8 cellular contexts compared by ENCODE assay signal in the genomic region with DNA sequence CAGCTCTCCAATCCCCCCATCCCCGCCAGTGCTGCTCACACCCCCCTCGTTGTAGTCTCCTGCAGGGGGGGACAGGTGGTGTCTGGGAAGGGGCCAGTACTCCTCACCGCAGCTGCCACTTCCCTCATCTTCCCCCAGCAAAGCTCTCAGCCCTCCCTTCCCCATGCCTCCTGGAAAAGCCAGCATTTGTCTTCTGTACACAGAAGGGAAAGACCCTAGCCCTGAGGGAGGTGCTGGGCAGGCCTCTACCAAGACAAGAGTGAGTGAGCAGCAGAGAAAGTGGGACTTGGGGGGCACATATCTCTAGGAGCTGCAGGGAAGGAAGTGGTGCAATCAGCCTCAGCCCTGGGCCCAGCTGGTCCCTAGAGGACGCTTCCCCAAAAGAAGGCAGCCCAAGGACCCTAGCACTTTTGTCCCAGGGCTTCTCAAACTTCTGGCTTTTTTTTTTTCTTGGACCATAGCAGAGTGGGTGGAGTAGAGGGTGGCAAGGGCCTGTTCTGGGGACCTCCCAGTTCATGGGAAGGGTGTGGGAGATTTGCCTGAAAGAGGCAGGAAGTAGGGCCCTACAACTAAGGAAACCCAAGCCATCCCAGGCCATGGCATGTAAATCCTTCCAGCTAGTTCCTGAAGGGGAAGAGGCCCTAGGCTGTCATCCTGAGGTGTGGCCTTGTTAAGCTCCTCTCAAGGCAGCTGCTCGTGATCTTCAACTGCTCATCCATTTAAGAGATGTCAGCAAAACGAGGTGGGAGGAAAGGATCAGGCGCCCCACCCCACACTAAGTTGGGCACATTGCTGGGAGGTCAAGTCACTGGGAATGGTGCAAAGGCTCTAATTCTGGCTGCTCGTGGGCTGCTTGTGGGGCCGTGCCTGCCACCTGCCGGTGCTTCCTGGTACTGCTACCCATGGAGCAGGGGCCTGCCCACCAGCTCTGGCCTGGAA. TPM values are rescaled to one million over a fixed set of nuclear protein-coding genes. Genes with fewer than 3 reads are reported as not detected.
DNase-seq lines count a peak whose midpoint lies in the region; FAIRE-seq and TF ChIP-seq lines count a peak whose summit lies in the region.

No MANE protein-coding gene starts in this region.

- TF ChIP-seq POLR2A in GM12891 (IDR thresholded peaks at IDR 0.05; ENCODE audit: low read depth, low read length): no peak

- peaks cover 24% of the 10 kb centered on the region for H3K4me1 ChIP-seq in ACC112 (ENCODE audit: control insufficient read depth, insufficient read depth, low read length, unreplicated experiment)
- H3K4me1 ChIP-seq in liver (ENCODE audit: control insufficient read depth in 4 of 4, insufficient read depth in 4 of 4, low read length in 3 of 4): peaks cover 0 to 11% (median 6%) of the 10 kb centered on the region in 4 donors

- H3K27ac ChIP-seq in ACC112 (ENCODE audit: low read depth, low read length) (peak overlapping the region; percentile 78), coronary artery (peak overlapping the region; percentile 83 to 93), liver (ENCODE audit: low read depth in 1 of 2, low read length in 2 of 2) (peak overlapping the region; percentile 22 to 35)

- H3K9me3 ChIP-seq in liver (ENCODE audit: control insufficient read depth in 4 of 4, low read length in 3 of 4): no peaks in the 10 kb centered on the region

- 31% methylated on average over 10 of the region's 10 CpGs for WGBS in liver

- TF ChIP-seq RAD21 in liver (IDR thresholded peaks at IDR 0.05): peak; percentile 92 to 96

- H3K4me3 ChIP-seq in ACC112 (ENCODE audit: low read depth, low read length) (no peak overlapping the region), coronary artery (peak overlapping the region; percentile 18), liver (ENCODE audit: low read depth in 1 of 3, low read length in 3 of 3) (no peak overlapping the region)

- H3K27me3 ChIP-seq in ACC112 (ENCODE audit: insufficient read depth, low read length): no peaks in the 10 kb centered on the region
- no peaks in the 10 kb centered on the region for H3K27me3 ChIP-seq in liver (ENCODE audit: control insufficient read depth in 4 of 4, insufficient read depth in 4 of 4, low read length in 3 of 4)

- peak; percentile 70 for FAIRE-seq in GM12891 (lab: Jason Lieb, UNC)

- H3K36me3 ChIP-seq in ACC112 (ENCODE audit: insufficient read depth, low read length) (peaks cover 7% of the 10 kb centered on the region; the same call in 1 of the 2 replicates), liver (ENCODE audit: control insufficient read depth in 4 of 4, insufficient read depth in 3 of 4, low read depth in 1 of 4, low read length in 3 of 4) (peaks cover 9 to 23% (median 17%) of the 10 kb centered on the region in 4 donors)

- no peak overlapping the region for H2AFZ ChIP-seq in ACC112 (ENCODE audit: low read length, unreplicated experiment)

- TF ChIP-seq CTCF in coronary artery (IDR thresholded peaks at IDR 0.05): peak; percentile 96
- peak; percentile 99 for TF ChIP-seq CTCF in liver (IDR thresholded peaks at IDR 0.05; ENCODE audit: low read depth, low read length, missing input control)

- DNase-seq in GM12891 (ENCODE audit: insufficient read length, low spot score) (peak; percentile 67), NCI-H345 (lab: John Stamatoyannopoulos, UW) (peak; percentile 56), coronary artery (ENCODE audit: low spot score) (peak; percentile 88), OCI-M2 (lab: John Stamatoyannopoulos, UW; ENCODE audit: unreplicated experiment) (no peak)
- DNase-seq in activated CD4-positive, alpha-beta T cell treated with anti-CD3 and anti-CD28 coated beads for 48 hours: peak; percentile 86
- peak in 2 of 3 donors; percentile 66 to 83 for DNase-seq in stimulated activated CD4-positive, alpha-beta T cell treated with anti-CD3 and anti-CD28 coated beads, TNF-alpha, amount 100 ng/mL, for 1 hour (ENCODE audit: low read depth in 3 of 3, low spot score in 1 of 3)

- H3K9ac ChIP-seq in liver (ENCODE audit: low read depth in 1 of 2, low read length in 2 of 2): no peak overlapping the region

- H3K79me2 ChIP-seq in ACC112 (ENCODE audit: control insufficient read depth, insufficient read depth, low read length, unreplicated experiment): no peaks in the 10 kb centered on the region

TF ChIP-seq in GM12891, 5 proteins besides CTCF, POLR2A, EP300 and RAD21:
- no peak for TF ChIP-seq SPI1 (IDR thresholded peaks at IDR 0.05; ENCODE audit: low read depth, low read length)
- TF ChIP-seq PAX5 (IDR thresholded peaks at IDR 0.05; ENCODE audit: insufficient read depth, low read length, severe bottlenecking): no peak
- TF ChIP-seq POU2F2 (IDR thresholded peaks at IDR 0.05; ENCODE audit: low read depth, low read length): no peak
- 0 out of 2 replicates have a peak, but pooled peaks have one; percentile 17 for TF ChIP-seq POLR2AphosphoS5 (IDR thresholded peaks at IDR 0.05; ENCODE audit: low read depth, low read length)
- no peak for TF ChIP-seq TAF1 (IDR thresholded peaks at IDR 0.05; ENCODE audit: low read depth, low read length)

TF ChIP-seq in liver, 16 proteins besides CTCF, POLR2A, EP300 and RAD21:
- TF ChIP-seq SP1 (IDR thresholded peaks at IDR 0.05) (no peak), NR2F2 (IDR thresholded peaks at IDR 0.05) (peak; percentile 35)

RNA-seq across cellular contexts. Expression of gene ZC3H12A, which starts 12.6 kb away (rescaled TPM):
- polyA plus RNA-seq in GM12891 (2012; ENCODE audit: low read depth, missing spikeins): 16.7 TPM
- total RNA-seq in liver: 10 to 100 TPM in 1 of 2 donors, 1 to 10 TPM in 1; 2.9 to 10.9 TPM
- 1 to 10 TPM; 2.1 to 3.0 TPM for polyA plus RNA-seq in liver

RNA-seq across cellular contexts. Expression of gene MEAF6, which starts 27.6 kb away (rescaled TPM):
- polyA plus RNA-seq in GM12891 (2012; ENCODE audit: low read depth, missing spikeins): 36.4 TPM
- 10 to 100 TPM; 23.5 to 25.3 TPM for total RNA-seq in liver
- 10 to 100 TPM; 18.7 to 18.8 TPM for polyA plus RNA-seq in liver

Comparison
In these comparisons a context has a peak if more than half of its experiments do, and no peak if none do; other contexts are left out.
1. H3K27ac ChIP-seq: peak in every context shown above with its lines; median percentile 88 in coronary artery; 78 in ACC112; 28 in liver.